Comparison of ENCODE assay signal across 8 cellular contexts in genomic region chr6:3750324-3751018, GRCh38. TPM values are rescaled to one million over a fixed set of nuclear protein-coding genes. Genes with fewer than 3 reads are reported as not detected.
A peak's percentile ranks its signal among the peaks of the same experiment; 100 is the strongest.
DNase-seq lines count a peak whose midpoint lies in the region; ATAC-seq and TF ChIP-seq lines count a peak whose summit lies in the region.

No MANE protein-coding gene starts in this region.

- H3K36me3 ChIP-seq in ACC112 (ENCODE audit: insufficient read depth, low read length) (no peaks in the 10 kb centered on the region), Peyer's patch (no peaks in the 10 kb centered on the region)

- peaks cover 45% of the 10 kb centered on the region for H3K36me3 Mint-ChIP-seq in dendritic cell treated with granulocyte-macrophage colony-stimulating factor and Interleukin-4, amounts not matched to agents 40 ng/mL and 50 ng/mL, for 4 days (ENCODE audit: low read depth)
- no peaks in the 10 kb centered on the region for H3K36me3 Mint-ChIP-seq in stimulated activated effector memory CD8-positive, alpha-beta T cell treated with anti-CD3 and anti-CD28 coated beads, Interleukin-12 subunit alpha, Interleukin-12 subunit beta, amount 100 ng/mL, for 72 hours

- H3K4me3 ChIP-seq in ACC112 (ENCODE audit: low read depth, low read length) (peak overlapping the region; percentile 98), Peyer's patch (peak overlapping the region; percentile 58 to 85 (median 77))

- peaks cover 64% of the 10 kb centered on the region for H3K79me2 ChIP-seq in ACC112 (ENCODE audit: control insufficient read depth, insufficient read depth, low read length, unreplicated experiment)

- peak overlapping the region; percentile 88 for H3K27ac Mint-ChIP-seq in dendritic cell treated with granulocyte-macrophage colony-stimulating factor and Interleukin-4, amounts not matched to agents 40 ng/mL and 50 ng/mL, for 4 days
- no peak overlapping the region for H3K27ac Mint-ChIP-seq in stimulated activated effector memory CD8-positive, alpha-beta T cell treated with anti-CD3 and anti-CD28 coated beads, Interleukin-12 subunit alpha, Interleukin-12 subunit beta, amount 100 ng/mL, for 72 hours

- peak overlapping the region; percentile 82 for H3K4me3 Mint-ChIP-seq in dendritic cell treated with granulocyte-macrophage colony-stimulating factor and Interleukin-4, amounts not matched to agents 40 ng/mL and 50 ng/mL, for 4 days
- peak overlapping the region; percentile 61 for H3K4me3 Mint-ChIP-seq in stimulated activated effector memory CD8-positive, alpha-beta T cell treated with anti-CD3 and anti-CD28 coated beads, Interleukin-12 subunit alpha, Interleukin-12 subunit beta, amount 100 ng/mL, for 72 hours

- H3K4me1 Mint-ChIP-seq in dendritic cell treated with granulocyte-macrophage colony-stimulating factor and Interleukin-4, amounts not matched to agents 40 ng/mL and 50 ng/mL, for 4 days (ENCODE audit: low read depth) = peaks cover 58% of the 10 kb centered on the region
- peaks cover 32% of the 10 kb centered on the region for H3K4me1 Mint-ChIP-seq in stimulated activated effector memory CD8-positive, alpha-beta T cell treated with anti-CD3 and anti-CD28 coated beads, Interleukin-12 subunit alpha, Interleukin-12 subunit beta, amount 100 ng/mL, for 72 hours

- TF ChIP-seq POLR2A in Peyer's patch (IDR thresholded peaks at IDR 0.05) = peak; percentile 30 to 35

- ATAC-seq in stimulated activated effector memory CD8-positive, alpha-beta T cell treated with anti-CD3 and anti-CD28 coated beads, Interleukin-12 subunit alpha, Interleukin-12 subunit beta, amount 100 ng/mL, for 72 hours = peak; percentile 39
- no peak for ATAC-seq in GM21786 (IDR thresholded peaks at IDR 0.05; ENCODE audit: unreplicated experiment)

- H3K27ac ChIP-seq in ACC112 (ENCODE audit: low read depth, low read length) (peak overlapping the region; percentile 89), Peyer's patch (peak overlapping the region; percentile 90 to 96 (median 94))

- H3K9me3 ChIP-seq in Peyer's patch = no peaks in the 10 kb centered on the region

- DNase-seq in GM13977 (ENCODE audit: low spot score) (peak; percentile 60), Peyer's patch (peak; percentile 75 to 91 (median 84)), left kidney (ENCODE audit: low read depth, low spot score) (peak; percentile 81), SKM-1 (lab: John Stamatoyannopoulos, UW; ENCODE audit: unreplicated experiment) (no peak)
- no peak for DNase-seq in stimulated activated effector memory CD8-positive, alpha-beta T cell treated with anti-CD3 and anti-CD28 coated beads, Interleukin-12 subunit alpha, Interleukin-12 subunit beta, amount 100 ng/mL, for 72 hours (ENCODE audit: low spot score in 2 of 2)

- in situ Hi-C loops in GM13977 (cut with MboI; ENCODE audit: low pct_unique_long_range_greater_than_20kb, low sequenced_read_pairs, unreplicated experiment) = no loop called here

- H3K27me3 ChIP-seq in ACC112 (ENCODE audit: insufficient read depth, low read length) = no peaks in the 10 kb centered on the region
- H3K27me3 ChIP-seq in Peyer's patch = no peaks in the 10 kb centered on the region

- intact Hi-C loops in dendritic cell treated with granulocyte-macrophage colony-stimulating factor and Interleukin-4, amounts not matched to agents 40 ng/mL and 50 ng/mL, for 4 days (cut with micrococcal nuclease) = loop anchor here (2.0 kb wide), 1 partner anchor 98 kb away; the partner anchor contains the start of gene FAM50B

- no peaks in the 10 kb centered on the region for H3K9me3 Mint-ChIP-seq in dendritic cell treated with granulocyte-macrophage colony-stimulating factor and Interleukin-4, amounts not matched to agents 40 ng/mL and 50 ng/mL, for 4 days
- H3K9me3 Mint-ChIP-seq in stimulated activated effector memory CD8-positive, alpha-beta T cell treated with anti-CD3 and anti-CD28 coated beads, Interleukin-12 subunit alpha, Interleukin-12 subunit beta, amount 100 ng/mL, for 72 hours = no peaks in the 10 kb centered on the region

- TF ChIP-seq CTCF in GM13977 (IDR thresholded peaks at IDR 0.05; ENCODE audit: extremely low read depth, insufficient read depth, missing control alignments) (no peak), Peyer's patch (IDR thresholded peaks at IDR 0.05) (no peak)

- H3K4me1 ChIP-seq in ACC112 (ENCODE audit: control insufficient read depth, insufficient read depth, low read length, unreplicated experiment) (peaks cover 38% of the 10 kb centered on the region), Peyer's patch (peaks cover 0 to 33% (median 21%) of the 10 kb centered on the region in 4 donors)

- H3K27me3 Mint-ChIP-seq in dendritic cell treated with granulocyte-macrophage colony-stimulating factor and Interleukin-4, amounts not matched to agents 40 ng/mL and 50 ng/mL, for 4 days = peaks cover 37% of the 10 kb centered on the region

- peak overlapping the region; percentile 31 for H2AFZ ChIP-seq in ACC112 (ENCODE audit: low read length, unreplicated experiment)

RNA-seq across cellular contexts. Expression of gene PXDC1, which starts 1.0 kb away (rescaled TPM):
- total RNA-seq in Peyer's patch = 10 to 100 TPM; 35.5 to 69.4 (median 61.1) TPM

Comparison
In these comparisons a context has a peak if more than half of its experiments do, and no peak if none do; other contexts are left out.
1. DNase-seq: peak in GM13977 (single experiment), Peyer's patch (3 of 3) and left kidney (single experiment); none in stimulated activated effector memory CD8-positive, alpha-beta T cell treated with anti-CD3 and anti-CD28 coated beads, Interleukin-12 subunit alpha, Interleukin-12 subunit beta, amount 100 ng/mL, for 72 hours (0 of 2) and SKM-1 (single experiment).